12 cellular contexts compared by ENCODE assay signal in the genomic region with DNA sequence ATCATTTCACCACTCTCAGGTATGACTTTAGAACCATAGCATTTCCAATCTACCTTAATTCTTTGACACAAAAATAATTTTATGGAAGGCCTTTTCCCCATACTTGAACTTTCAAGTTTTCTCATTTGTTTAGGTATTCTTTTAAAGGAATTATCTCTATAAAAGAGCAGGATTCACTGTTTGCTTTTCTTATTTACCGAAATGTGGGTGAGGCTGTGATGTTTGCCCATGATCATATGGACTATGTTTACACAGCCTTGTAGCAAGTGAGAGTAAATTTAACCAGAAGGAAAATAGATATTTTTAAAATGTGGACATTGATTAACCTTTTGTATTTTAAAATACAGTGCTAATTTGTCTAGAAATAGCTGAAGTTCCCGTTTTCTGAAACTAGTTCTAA. TPM values are rescaled to one million over a fixed set of nuclear protein-coding genes. Genes with fewer than 3 reads are reported as not detected.
A peak's percentile ranks its signal among the peaks of the same experiment; 100 is the strongest.
DNase-seq lines count a peak whose midpoint lies in the region; ATAC-seq, FAIRE-seq and TF ChIP-seq lines count a peak whose summit lies in the region.
"Had no signal": no experiment of that assay in that cellular context is flagged by ENCODE, and none has a peak within 500 bp of the region (broad histone marks: within the 10 kb centered on the region; RNA-seq: fewer than 3 reads in every experiment).

No MANE protein-coding gene starts in this region.

- peaks cover 18 to 57% (median 46%) of the 10 kb centered on the region in 4 donors for H3K4me1 ChIP-seq in upper lobe of left lung

- no peak for DNase-seq in activated naive CD4-positive, alpha-beta T cell treated with anti-CD3 and anti-CD28 coated beads for 36 hours
- DNase-seq in T-helper 17 cell (no peak), mesothelial cell of epicardium (ENCODE audit: low spot score in 2 of 2, unreplicated experiment in 2 of 2) (no peak), upper lobe of left lung (no peak), NCI-H2107 treated with DMSO at 0.1 percent for 48 hours (lab: John Stamatoyannopoulos, UW; ENCODE audit: unreplicated experiment) (no peak), GM12892 (ENCODE audit: insufficient read length) (no peak), hypothalamus (lab: John Stamatoyannopoulos, UW) (no peak)
- DNase-seq: NCI-H1694 treated with DMSO at 0.1 percent for 48 hours, nucleus accumbens had no signal

- intact Hi-C loops in activated naive CD4-positive, alpha-beta T cell treated with anti-CD3 and anti-CD28 coated beads for 36 hours (cut with micrococcal nuclease), result no loop called here

- H3K27ac ChIP-seq in upper lobe of left lung, result peak overlapping the region; percentile 10 to 79 (median 44)

- peaks cover 0 to 12% (median 0%) of the 10 kb centered on the region in 4 donors for H3K36me3 ChIP-seq in upper lobe of left lung

- no peak for TF ChIP-seq EP300 in upper lobe of left lung (IDR thresholded peaks at IDR 0.05)

- no peaks in the 10 kb centered on the region for H3K27me3 Mint-ChIP-seq in activated naive CD4-positive, alpha-beta T cell treated with anti-CD3 and anti-CD28 coated beads, Interleukin-2, amount 50 U/mL, for 24 hours
- no peaks in the 10 kb centered on the region for H3K27me3 Mint-ChIP-seq in activated naive CD4-positive, alpha-beta T cell treated with anti-CD3 and anti-CD28 coated beads for 36 hours (ENCODE audit: low read depth)
- H3K27me3 Mint-ChIP-seq in T-helper 17 cell (no peaks in the 10 kb centered on the region), mesothelial cell of epicardium (ENCODE audit: low read depth) (no peaks in the 10 kb centered on the region)
- H3K27me3 Mint-ChIP-seq: IgD-negative memory B cell had no signal

- peaks cover 79% of the 10 kb centered on the region for H3K4me1 Mint-ChIP-seq in activated naive CD4-positive, alpha-beta T cell treated with anti-CD3 and anti-CD28 coated beads, Interleukin-2, amount 50 U/mL, for 24 hours
- H3K4me1 Mint-ChIP-seq in activated naive CD4-positive, alpha-beta T cell treated with anti-CD3 and anti-CD28 coated beads for 36 hours (ENCODE audit: low read depth), result peaks cover 62% of the 10 kb centered on the region
- H3K4me1 Mint-ChIP-seq in T-helper 17 cell (peaks cover 52% of the 10 kb centered on the region), mesothelial cell of epicardium (peaks cover 35% of the 10 kb centered on the region)

- H3K27me3 ChIP-seq in upper lobe of left lung, result no peaks in the 10 kb centered on the region

- no peak for TF ChIP-seq CTCF in mesothelial cell of epicardium (IDR thresholded peaks at IDR 0.05; ENCODE audit: unreplicated experiment)
- no peak for TF ChIP-seq CTCF in upper lobe of left lung (IDR thresholded peaks at IDR 0.05)

- TF ChIP-seq POLR2A in upper lobe of left lung (IDR thresholded peaks at IDR 0.05), result no peak
- TF ChIP-seq POLR2A in GM12892 (IDR thresholded peaks at IDR 0.05; ENCODE audit: low read depth, low read length), result no peak

- no peak for FAIRE-seq in GM12892 (lab: Jason Lieb, UNC)
- FAIRE-seq: G401.6 had no signal

- ATAC-seq in T-helper 17 cell (no peak), upper lobe of left lung (ENCODE audit: low FRiP score in 2 of 2) (no peak)

- H3K36me3 Mint-ChIP-seq in activated naive CD4-positive, alpha-beta T cell treated with anti-CD3 and anti-CD28 coated beads, Interleukin-2, amount 50 U/mL, for 24 hours, result peaks cover 7% of the 10 kb centered on the region
- peaks cover 22% of the 10 kb centered on the region for H3K36me3 Mint-ChIP-seq in activated naive CD4-positive, alpha-beta T cell treated with anti-CD3 and anti-CD28 coated beads for 36 hours (ENCODE audit: low read depth)
- peaks cover 4% of the 10 kb centered on the region for H3K36me3 Mint-ChIP-seq in T-helper 17 cell (ENCODE audit: low read depth)
- H3K36me3 Mint-ChIP-seq in mesothelial cell of epicardium, result peaks cover 3% of the 10 kb centered on the region

- peak overlapping the region; percentile 37 for H3K4me3 Mint-ChIP-seq in activated naive CD4-positive, alpha-beta T cell treated with anti-CD3 and anti-CD28 coated beads, Interleukin-2, amount 50 U/mL, for 24 hours
- H3K4me3 Mint-ChIP-seq in activated naive CD4-positive, alpha-beta T cell treated with anti-CD3 and anti-CD28 coated beads for 36 hours, result no peak overlapping the region
- no peak overlapping the region for H3K4me3 Mint-ChIP-seq in T-helper 17 cell
- H3K4me3 Mint-ChIP-seq in mesothelial cell of epicardium, result no peak overlapping the region
- H3K4me3 Mint-ChIP-seq: IgD-negative memory B cell had no signal

- peak overlapping the region; percentile 84 for H3K27ac Mint-ChIP-seq in activated naive CD4-positive, alpha-beta T cell treated with anti-CD3 and anti-CD28 coated beads, Interleukin-2, amount 50 U/mL, for 24 hours
- no peak overlapping the region for H3K27ac Mint-ChIP-seq in activated naive CD4-positive, alpha-beta T cell treated with anti-CD3 and anti-CD28 coated beads for 36 hours
- H3K27ac Mint-ChIP-seq in T-helper 17 cell (peak overlapping the region; percentile 93), mesothelial cell of epicardium (peak overlapping the region; percentile 58)

- CTCF ChIA-PET in activated naive CD4-positive, alpha-beta T cell treated with anti-CD3 and anti-CD28 coated beads for 36 hours (lab: Charles Lee), result no interaction called here

- 53 to 63% methylated on average over 2 of the region's 2 CpGs for WGBS in upper lobe of left lung, 2 donors

- no peaks in the 10 kb centered on the region for H3K9me3 Mint-ChIP-seq in activated naive CD4-positive, alpha-beta T cell treated with anti-CD3 and anti-CD28 coated beads, Interleukin-2, amount 50 U/mL, for 24 hours
- H3K9me3 Mint-ChIP-seq in activated naive CD4-positive, alpha-beta T cell treated with anti-CD3 and anti-CD28 coated beads for 36 hours, result no peaks in the 10 kb centered on the region
- no peaks in the 10 kb centered on the region for H3K9me3 Mint-ChIP-seq in mesothelial cell of epicardium

- no peak overlapping the region for H3K4me3 ChIP-seq in upper lobe of left lung

- H3K9me3 ChIP-seq in T-helper 17 cell (ENCODE audit: control insufficient read depth, low read length, poor library complexity, severe bottlenecking) (no peaks in the 10 kb centered on the region), upper lobe of left lung (no peaks in the 10 kb centered on the region)

RNA-seq across cellular contexts. Expression of gene CAB39, which starts 26.3 kb away (rescaled TPM):
- total RNA-seq in activated naive CD4-positive, alpha-beta T cell treated with anti-CD3 and anti-CD28 coated beads for 36 hours, result 10 to 100 TPM; 86.6 to 97.5 TPM
- total RNA-seq in T-helper 17 cell (10 to 100 TPM; 82.3 to 89.8 TPM), mesothelial cell of epicardium (39.2 to 43.0 TPM (median 41.7 TPM) in 3 replicates), upper lobe of left lung (100 to 1,000 TPM in 1 of 6 donors, 10 to 100 TPM in 5; 56.5 to 125 (median 76.7) TPM)
- polyA plus RNA-seq in GM12892 (2012; ENCODE audit: missing spikeins), result 68.8 TPM
